12 cellular contexts compared by ENCODE assay signal in genomic region chr6:108591040-108591816, GRCh38. TPM values are rescaled to one million over a fixed set of nuclear protein-coding genes. Genes with fewer than 3 reads are reported as not detected.
DNase-seq lines count a peak whose midpoint lies in the region; ATAC-seq and TF ChIP-seq lines count a peak whose summit lies in the region.
"Had no signal": no experiment of that assay in that cellular context is flagged by ENCODE, and none has a peak within 500 bp of the region (broad histone marks: within the 10 kb centered on the region; RNA-seq: fewer than 3 reads in every experiment).

No MANE protein-coding gene starts in this region.

- TF ChIP-seq POLR2A in breast epithelium (IDR thresholded peaks at IDR 0.05) (no peak), GM18505 (IDR thresholded peaks at IDR 0.05; ENCODE audit: borderline replicate concordance, extremely low read depth, insufficient read depth, insufficient read length) (no peak)

- no peaks in the 10 kb centered on the region for H3K9me3 Mint-ChIP-seq in IgD-negative memory B cell
- H3K9me3 Mint-ChIP-seq in stimulated activated naive B cell treated with anti-CD40 and anti-IgM and Interleukin-4, amounts not matched to agents 10 μg/mL and 1 μg/mL and 100 μg/mL, for 72 hours, result no peaks in the 10 kb centered on the region
- H3K9me3 Mint-ChIP-seq in stimulated activated naive CD8-positive, alpha-beta T cell treated with anti-CD3 and anti-CD28 coated beads, Interleukin-15, amount 100 ng/mL, for 72 hours, result no peaks in the 10 kb centered on the region

- 40 to 64% methylated on average over 8 of the region's 8 CpGs for WGBS in lung, 2 donors

- no peaks in the 10 kb centered on the region for H3K36me3 ChIP-seq in breast epithelium
- H3K36me3 ChIP-seq in lung (ENCODE audit: control insufficient read depth in 2 of 2, insufficient read depth in 2 of 2, low read length in 2 of 2), result no peaks in the 10 kb centered on the region
- H3K36me3 ChIP-seq: WERI-Rb-1 had no signal

- ATAC-seq in lung (ENCODE audit: insufficient read depth, low FRiP score) (no peak), GM18505 (IDR thresholded peaks at IDR 0.05; ENCODE audit: unreplicated experiment) (no peak), GM21381 (IDR thresholded peaks at IDR 0.05; ENCODE audit: unreplicated experiment) (no peak)
- ATAC-seq in stimulated activated naive B cell treated with anti-CD40 and anti-IgM and Interleukin-4, amounts not matched to agents 10 μg/mL and 1 μg/mL and 100 μg/mL, for 72 hours (replicated peaks), result no peak
- ATAC-seq in stimulated activated naive CD8-positive, alpha-beta T cell treated with anti-CD3 and anti-CD28 coated beads, Interleukin-15, amount 100 ng/mL, for 72 hours, result no peak

- intact Hi-C loops in breast epithelium (cut with DNase I; ENCODE audit: low total_unique reads), result no loop called here

- TF ChIP-seq CTCF in breast epithelium (IDR thresholded peaks at IDR 0.05) (no peak), lung (IDR thresholded peaks at IDR 0.05; ENCODE audit: control extremely low read depth, extremely low read depth) (no peak)

- H3K27ac ChIP-seq in breast epithelium (peak overlapping the region; percentile 93 to 96), lung (ENCODE audit: low read depth in 1 of 2, low read length in 1 of 2) (peak overlapping the region; percentile 72 to 95)
- H3K27ac ChIP-seq: WERI-Rb-1 had no signal

- peaks cover 56 to 73% (median 67%) of the 10 kb centered on the region in 3 donors for H3K4me1 Mint-ChIP-seq in IgD-negative memory B cell
- H3K4me1 Mint-ChIP-seq in stimulated activated naive B cell treated with anti-CD40 and anti-IgM and Interleukin-4, amounts not matched to agents 10 μg/mL and 1 μg/mL and 100 μg/mL, for 72 hours, result peaks cover 54 to 86% of the 10 kb centered on the region in 2 donors
- peaks cover 54% of the 10 kb centered on the region for H3K4me1 Mint-ChIP-seq in stimulated activated naive CD8-positive, alpha-beta T cell treated with anti-CD3 and anti-CD28 coated beads, Interleukin-15, amount 100 ng/mL, for 72 hours

- peak overlapping the region in 2 of 4 donors; percentile 69 to 72 for H3K4me3 Mint-ChIP-seq in IgD-negative memory B cell
- H3K4me3 Mint-ChIP-seq in stimulated activated naive B cell treated with anti-CD40 and anti-IgM and Interleukin-4, amounts not matched to agents 10 μg/mL and 1 μg/mL and 100 μg/mL, for 72 hours, result no peak overlapping the region
- no peak overlapping the region for H3K4me3 Mint-ChIP-seq in stimulated activated naive CD8-positive, alpha-beta T cell treated with anti-CD3 and anti-CD28 coated beads, Interleukin-15, amount 100 ng/mL, for 72 hours

- peaks cover 2% of the 10 kb centered on the region for H3K27me3 Mint-ChIP-seq in IgD-negative memory B cell
- no peaks in the 10 kb centered on the region for H3K27me3 Mint-ChIP-seq in stimulated activated naive B cell treated with anti-CD40 and anti-IgM and Interleukin-4, amounts not matched to agents 10 μg/mL and 1 μg/mL and 100 μg/mL, for 72 hours
- no peaks in the 10 kb centered on the region for H3K27me3 Mint-ChIP-seq in stimulated activated naive CD8-positive, alpha-beta T cell treated with anti-CD3 and anti-CD28 coated beads, Interleukin-15, amount 100 ng/mL, for 72 hours

- peaks cover 31 to 67% of the 10 kb centered on the region in 2 donors for H3K4me1 ChIP-seq in breast epithelium
- peaks cover 23 to 69% of the 10 kb centered on the region in 2 donors for H3K4me1 ChIP-seq in lung (ENCODE audit: control insufficient read depth in 2 of 2, insufficient read depth in 2 of 2, low read length in 2 of 2)

- H3K9me3 ChIP-seq in breast epithelium (no peaks in the 10 kb centered on the region), lung (ENCODE audit: control insufficient read depth in 2 of 2, insufficient read depth in 1 of 2, low read length in 1 of 2) (no peaks in the 10 kb centered on the region)

- DNase-seq in breast epithelium (ENCODE audit: low spot score in 2 of 2) (no peak), lung (ENCODE audit: low spot score) (no peak), SHP77 treated with DMSO at 0.1 percent for 48 hours (lab: John Stamatoyannopoulos, UW) (no peak)
- no peak for DNase-seq in stimulated activated naive B cell treated with anti-CD40 and anti-IgM and Interleukin-4, amounts not matched to agents 10 μg/mL and 1 μg/mL and 100 μg/mL, for 72 hours
- DNase-seq in stimulated activated naive CD8-positive, alpha-beta T cell treated with anti-CD3 and anti-CD28 coated beads, Interleukin-15, amount 100 ng/mL, for 72 hours, result no peak
- DNase-seq: activated naive CD4-positive, alpha-beta T cell; kidney glomerular epithelial cell; NCI-H2029; WERI-Rb-1 had no signal

- peak overlapping the region; percentile 18 to 51 (median 31) for H3K27ac Mint-ChIP-seq in IgD-negative memory B cell
- H3K27ac Mint-ChIP-seq in stimulated activated naive B cell treated with anti-CD40 and anti-IgM and Interleukin-4, amounts not matched to agents 10 μg/mL and 1 μg/mL and 100 μg/mL, for 72 hours, result peak overlapping the region; percentile 26
- H3K27ac Mint-ChIP-seq in stimulated activated naive CD8-positive, alpha-beta T cell treated with anti-CD3 and anti-CD28 coated beads, Interleukin-15, amount 100 ng/mL, for 72 hours, result no peak overlapping the region

- H3K4me3 ChIP-seq in breast epithelium, result peak overlapping the region in 1 of 3 donors; percentile 1
- no peak overlapping the region for H3K4me3 ChIP-seq in lung

- H3K27me3 ChIP-seq in breast epithelium, result no peaks in the 10 kb centered on the region
- no peaks in the 10 kb centered on the region for H3K27me3 ChIP-seq in lung (ENCODE audit: control insufficient read depth, insufficient read depth)

- H3K36me3 Mint-ChIP-seq in IgD-negative memory B cell, result no peaks in the 10 kb centered on the region
- peaks cover 0 to 3% of the 10 kb centered on the region in 2 donors for H3K36me3 Mint-ChIP-seq in stimulated activated naive B cell treated with anti-CD40 and anti-IgM and Interleukin-4, amounts not matched to agents 10 μg/mL and 1 μg/mL and 100 μg/mL, for 72 hours

RNA-seq across cellular contexts. Expression of gene FOXO3, which starts 30.5 kb away (rescaled TPM):
- 15.5 TPM for polyA plus RNA-seq in IgD-negative memory B cell
- 100 to 1,000 TPM; 107 to 181 (median 155) TPM for total RNA-seq in breast epithelium
- total RNA-seq in lung, result 100 to 1,000 TPM in 1 of 2 donors, 10 to 100 TPM in 1; 57.9 to 101 TPM
- 10 to 100 TPM; 12.1 to 22.1 TPM for polyA plus RNA-seq in lung

Comparison
In these comparisons a context has a peak if more than half of its experiments do, and no peak if none do; other contexts are left out.
1. H3K27ac Mint-ChIP-seq: peak in IgD-negative memory B cell (3 of 3) and stimulated activated naive B cell treated with anti-CD40 and anti-IgM and Interleukin-4, amounts not matched to agents 10 μg/mL and 1 μg/mL and 100 μg/mL, for 72 hours (single experiment); none in stimulated activated naive CD8-positive, alpha-beta T cell treated with anti-CD3 and anti-CD28 coated beads, Interleukin-15, amount 100 ng/mL, for 72 hours (0 of 2).